ENCODE assay signal across 15 cellular contexts in genomic region chr3:69058947-69059224, GRCh38. TPM values are rescaled to one million over a fixed set of nuclear protein-coding genes. Genes with fewer than 3 reads are reported as not detected.
DNase-seq lines count a peak whose midpoint lies in the region; ATAC-seq, FAIRE-seq and TF ChIP-seq lines count a peak whose summit lies in the region.
"Had no signal": no experiment of that assay in that cellular context is flagged by ENCODE, and none has a peak within 500 bp of the region (broad histone marks: within the 10 kb centered on the region; RNA-seq: fewer than 3 reads in every experiment).

No MANE protein-coding gene starts in this region.

- H3K36me3 Mint-ChIP-seq in activated T-cell treated with anti-CD3 and anti-CD28 coated beads, Interleukin-2, amount 50 U/mL, for 72 hours (ENCODE audit: insufficient read depth in 2 of 2) = peaks cover 17 to 42% of the 10 kb centered on the region in 2 donors
- peaks cover 56% of the 10 kb centered on the region for H3K36me3 Mint-ChIP-seq in GM23338 (ENCODE audit: low read depth)

- no peak for TF ChIP-seq CTCF in Loucy (conservative IDR thresholded peaks at IDR 0.05; ENCODE audit: low read length)
- TF ChIP-seq CTCF in GM12878 (IDR thresholded peaks at IDR 0.05 in 2 of 3, conservative IDR thresholded peaks at IDR 0.05 in 1 of 3; ENCODE audit: control insufficient read depth in 2 of 3, extremely low read depth in 1 of 3, insufficient read depth in 1 of 3, low read depth in 3 of 3, low read length in 3 of 3) = no peak
- TF ChIP-seq CTCF in ovary (IDR thresholded peaks at IDR 0.05) = no peak
- TF ChIP-seq CTCF in GM23338 (conservative IDR thresholded peaks at IDR 0.05; ENCODE audit: low read depth in 2 of 2) = no peak

- H2AFZ ChIP-seq in Loucy (ENCODE audit: low read length) (no peak overlapping the region), GM12878 (ENCODE audit: control insufficient read depth, low read depth, low read length) (no peak overlapping the region), GM23338 (no peak overlapping the region)
- H2AFZ ChIP-seq: PC-9 had no signal

- H3K4me2 ChIP-seq in Loucy (ENCODE audit: low read depth, low read length, poor library complexity, severe bottlenecking) (peak overlapping the region; percentile 48), GM12878 (ENCODE audit: control insufficient read depth, insufficient read depth) (peak overlapping the region; percentile 66; the same call in 1 of the 2 replicates), GM23338 (no peak overlapping the region)
- H3K4me2 ChIP-seq: PC-9 had no signal

- TF ChIP-seq POLR2A in GM12878 (IDR thresholded peaks at IDR 0.05; ENCODE audit: low read depth, low read length) (no peak), ovary (IDR thresholded peaks at IDR 0.05) (no peak)

- H3K36me3 ChIP-seq in Loucy (ENCODE audit: insufficient read depth, low read length) (peaks cover 62% of the 10 kb centered on the region), GM12878 (ENCODE audit: control insufficient read depth in 2 of 2, insufficient read depth in 2 of 2, low read length in 1 of 2) (peaks cover 1 to 18% of the 10 kb centered on the region in 2 experiments; a peak in 2 of 4 replicates), ovary (no peaks in the 10 kb centered on the region), GM23338 (ENCODE audit: insufficient read depth) (peaks cover 43% of the 10 kb centered on the region)

- H3K9me3 ChIP-seq in Loucy (ENCODE audit: insufficient read depth, low read depth, low read length) (no peaks in the 10 kb centered on the region), GM12878 (replicated peaks; ENCODE audit: control insufficient read depth, insufficient read depth, low read length) (no peaks in the 10 kb centered on the region; the same call in 2 of the 3 replicates), ovary (no peaks in the 10 kb centered on the region)
- H3K9me3 ChIP-seq: tibial nerve had no signal

- H3K9me3 Mint-ChIP-seq in activated T-cell treated with anti-CD3 and anti-CD28 coated beads, Interleukin-2, amount 50 U/mL, for 72 hours = no peaks in the 10 kb centered on the region
- H3K9me3 Mint-ChIP-seq in stimulated activated naive CD8-positive, alpha-beta T cell treated with anti-CD3 and anti-CD28 coated beads, Interleukin-15, amount 100 ng/mL, for 72 hours = no peaks in the 10 kb centered on the region
- no peaks in the 10 kb centered on the region for H3K9me3 Mint-ChIP-seq in GM23338

- H3K4me1 ChIP-seq in Loucy (ENCODE audit: insufficient read depth, low read length, poor library complexity, severe bottlenecking) (peaks cover 21% of the 10 kb centered on the region), GM12878 (ENCODE audit: control insufficient read depth, insufficient read depth, low read length) (peaks cover 10% of the 10 kb centered on the region), ovary (ENCODE audit: insufficient read depth) (no peaks in the 10 kb centered on the region), GM23338 (ENCODE audit: insufficient read depth) (no peaks in the 10 kb centered on the region)

- H3K4me3 ChIP-seq in Loucy (ENCODE audit: low read length, poor library complexity, severe bottlenecking) (no peak overlapping the region), GM12878 (peak overlapping the region; percentile 31; the same call in 1 of the 2 replicates), ovary (no peak overlapping the region), GM23338 (no peak overlapping the region)
- H3K4me3 ChIP-seq: PC-9, tibial nerve had no signal

- H3K27me3 ChIP-seq in Loucy (ENCODE audit: insufficient read depth, low read length, poor library complexity, severe bottlenecking) = no peaks in the 10 kb centered on the region
- no peaks in the 10 kb centered on the region for H3K27me3 ChIP-seq in GM12878 (replicated peaks in 1 of 2; ENCODE audit: control insufficient read depth in 2 of 2, insufficient read depth in 2 of 2, low read length in 1 of 2)
- H3K27me3 ChIP-seq in ovary = no peaks in the 10 kb centered on the region
- no peaks in the 10 kb centered on the region for H3K27me3 ChIP-seq in GM23338 (ENCODE audit: insufficient read depth)
- H3K27me3 ChIP-seq: brain microvascular endothelial cell, tibial nerve had no signal

- BruUV-seq in GM12878 (replicated peaks; lab: Mats Ljungman, UMichigan) = no TSS peak

- no peaks in the 10 kb centered on the region for H3K27me3 Mint-ChIP-seq in activated T-cell treated with anti-CD3 and anti-CD28 coated beads, Interleukin-2, amount 50 U/mL, for 72 hours (ENCODE audit: low read depth)
- H3K27me3 Mint-ChIP-seq in stimulated activated naive CD8-positive, alpha-beta T cell treated with anti-CD3 and anti-CD28 coated beads, Interleukin-15, amount 100 ng/mL, for 72 hours = no peaks in the 10 kb centered on the region
- H3K27me3 Mint-ChIP-seq in GM23338 (ENCODE audit: insufficient read depth, low read depth, poor library complexity) = no peaks in the 10 kb centered on the region

- no peak for FAIRE-seq in GM12878 (lab: Jason Lieb, UNC)

- H3K4me3 Mint-ChIP-seq in activated T-cell treated with anti-CD3 and anti-CD28 coated beads, Interleukin-2, amount 50 U/mL, for 72 hours = peak overlapping the region; percentile 10 to 61
- no peak overlapping the region for H3K4me3 Mint-ChIP-seq in stimulated activated naive CD8-positive, alpha-beta T cell treated with anti-CD3 and anti-CD28 coated beads, Interleukin-15, amount 100 ng/mL, for 72 hours
- H3K4me3 Mint-ChIP-seq in GM23338 = no peak overlapping the region

- no peak for TF ChIP-seq RAD21 in GM12878 (IDR thresholded peaks at IDR 0.05; ENCODE audit: insufficient read depth, low read depth, low read length)

- H3K27ac ChIP-seq in GM12878 (ENCODE audit: control insufficient read depth, insufficient read depth) = peak overlapping the region; percentile 82
- H3K27ac ChIP-seq in ovary = no peak overlapping the region
- no peak overlapping the region for H3K27ac ChIP-seq in GM23338 (ENCODE audit: low read depth)
- H3K27ac ChIP-seq: brain microvascular endothelial cell, PC-9 had no signal

- peak in 1 of 2 donors; percentile 30 for ATAC-seq in activated T-cell treated with anti-CD3 and anti-CD28 coated beads, Interleukin-2, amount 50 U/mL, for 72 hours (replicated peaks in 1 of 2)
- ATAC-seq in GM12878 = peak; percentile 12; the same call in 2 of the 3 replicates
- ATAC-seq in stimulated activated naive CD8-positive, alpha-beta T cell treated with anti-CD3 and anti-CD28 coated beads, Interleukin-15, amount 100 ng/mL, for 72 hours = no peak
- ATAC-seq in GM23338 = no peak
- ATAC-seq: left colon, SK-N-SH treated with all-trans-retinoic acid at 6 μM for 48 hours had no signal

- CTCF ChIA-PET in GM12878 (lab: Yijun Ruan, JAX) = interaction anchor here (1.0 to 2.2 kb wide), 4 partner anchors 17 to 33 kb away, joined by 3 to 4 read pairs (median 4); no protein-coding TSS in a partner anchor

- DNase-seq in activated T-cell treated with anti-CD3 and anti-CD28 coated beads, Interleukin-2, amount 50 U/mL, for 72 hours = no peak
- no peak for DNase-seq in activated T-cell treated with anti-CD3 and anti-CD28 coated beads, Interleukin-2, amount 50 U/mL, for 48 hours
- DNase-seq in GM12878 (ENCODE audit: low read depth, low spot score) = no peak
- DNase-seq in stimulated activated naive CD8-positive, alpha-beta T cell treated with anti-CD3 and anti-CD28 coated beads, Interleukin-15, amount 100 ng/mL, for 72 hours = no peak
- no peak for DNase-seq in AG08396 (ENCODE audit: low spot score)
- no peak for DNase-seq in ovary
- no peak for DNase-seq in GM23338 (ENCODE audit: low spot score)
- DNase-seq: activated CD4-positive, CD25-positive, alpha-beta regulatory T cell; brain microvascular endothelial cell; left colon; NCI-H1694 treated with DMSO at 0.1 percent for 48 hours; PC-9 had no signal

- no peaks in the 10 kb centered on the region for H3F3A ChIP-seq in Loucy (ENCODE audit: low read depth)
- H3F3A ChIP-seq in GM23338 (replicated peaks; ENCODE audit: low read depth) = no peaks in the 10 kb centered on the region

- H3K79me2 ChIP-seq in Loucy (ENCODE audit: insufficient read depth, low read length) (no peaks in the 10 kb centered on the region), GM12878 (ENCODE audit: control insufficient read depth, insufficient read depth, low read length) (no peaks in the 10 kb centered on the region; the same call in 1 of the 2 replicates), GM23338 (replicated peaks; ENCODE audit: insufficient read depth) (no peaks in the 10 kb centered on the region)

- intact Hi-C loops in GM12878 (cut with micrococcal nuclease; ENCODE audit: unreplicated experiment) = no loop called here
- intact Hi-C loops in ovary (cut with DNase I) = no loop called here

- TF ChIP-seq EP300 in GM12878 (IDR thresholded peaks at IDR 0.05; ENCODE audit: borderline replicate concordance in 1 of 2, control insufficient read depth in 1 of 2, low read depth in 2 of 2, low read length in 2 of 2) = no peak
- TF ChIP-seq EP300 in ovary (IDR thresholded peaks at IDR 0.05) = no peak

- in situ Hi-C loops in GM12878 (cut with MboI) = no loop called here

- H3K4me1 Mint-ChIP-seq in activated T-cell treated with anti-CD3 and anti-CD28 coated beads, Interleukin-2, amount 50 U/mL, for 72 hours (ENCODE audit: low read depth) = peaks cover 33% of the 10 kb centered on the region
- H3K4me1 Mint-ChIP-seq in stimulated activated naive CD8-positive, alpha-beta T cell treated with anti-CD3 and anti-CD28 coated beads, Interleukin-15, amount 100 ng/mL, for 72 hours = peaks cover 25% of the 10 kb centered on the region
- no peaks in the 10 kb centered on the region for H3K4me1 Mint-ChIP-seq in GM23338

- H4K20me1 ChIP-seq in Loucy (ENCODE audit: insufficient read depth, low read length, poor library complexity, severe bottlenecking) (no peaks in the 10 kb centered on the region), GM12878 (ENCODE audit: control insufficient read depth, insufficient read depth) (no peaks in the 10 kb centered on the region), GM23338 (replicated peaks; ENCODE audit: insufficient read depth) (no peaks in the 10 kb centered on the region)

- POLR2A ChIA-PET in GM12878 (lab: Charles Lee) = interaction anchor here (0.7 to 2.1 kb wide), 5 partner anchors 16 to 28 kb away, joined by 3 to 7 read pairs (median 5); partner anchors contain the start of gene ARL6IP5

- H3K9me2 ChIP-seq in Loucy (replicated peaks; ENCODE audit: low read depth, low read length) = no peaks in the 10 kb centered on the region
- no peaks in the 10 kb centered on the region for H3K9me2 ChIP-seq in GM23338 (ENCODE audit: insufficient read depth)

- 21% methylated on average over 2 of the region's 2 CpGs for WGBS in GM12878 (ENCODE audit: insufficient coverage, insufficient replicate concordance, low lambda C conversion rate, missing lambda C conversion rate)
- WGBS in ovary, 3 donors = 94 to 96% (median 95%) methylated on average over 2 of the region's 2 CpGs

- RAD21 ChIA-PET in GM12878 (lab: Charles Lee; ENCODE audit: unreplicated experiment) = interaction anchor here (1.9 kb wide), 1 partner anchor 26 kb away, joined by 5 read pairs; the partner anchor contains the start of gene ARL6IP5

- SMC1A ChIA-PET in GM12878 (lab: Charles Lee; ENCODE audit: uncharacterized antibody, unreplicated experiment) = interaction anchor here (0.7 to 4.0 kb wide), 10 partner anchors 9 to 144 kb away, joined by 3 to 27 read pairs (median 4); partner anchors contain the start of gene UBA3

- H3K9ac ChIP-seq in Loucy (ENCODE audit: low read depth, low read length, poor library complexity, severe bottlenecking) (peak overlapping the region; percentile 46), GM12878 (ENCODE audit: control insufficient read depth, insufficient read depth, low read length) (no peak overlapping the region)

- peak overlapping the region; percentile 89 for H3K27ac Mint-ChIP-seq in activated T-cell treated with anti-CD3 and anti-CD28 coated beads, Interleukin-2, amount 50 U/mL, for 72 hours
- peak overlapping the region; percentile 88 for H3K27ac Mint-ChIP-seq in stimulated activated naive CD8-positive, alpha-beta T cell treated with anti-CD3 and anti-CD28 coated beads, Interleukin-15, amount 100 ng/mL, for 72 hours
- H3K27ac Mint-ChIP-seq in GM23338 = no peak overlapping the region

RNA-seq across cellular contexts. Expression of gene TMF1, which starts 6.8 kb away (rescaled TPM):
- 10 to 100 TPM; 32.2 to 41.9 TPM for total RNA-seq in activated T-cell treated with anti-CD3 and anti-CD28 coated beads, Interleukin-2, amount 50 U/mL, for 72 hours
- 88.0 and 127 TPM in 2 replicates for total RNA-seq in GM12878 (2013; cell fraction: nucleolus; rRNA removed)
- total RNA-seq in GM12878 (2014; rRNA removed) (15.8 and 16.5 TPM in 2 replicates), GM12878 (2014; rRNA removed; fragmentation: Illumina TruSeq; extraction: Trizol) (22.9 and 23.2 TPM in 2 replicates), GM12878 (2021) (18.5 and 19.0 TPM in 2 replicates), ovary (10 to 100 TPM; 24.1 to 36.4 (median 28.7) TPM)
- 8.5 TPM for polyA plus RNA-seq in GM12878 (2011; ENCODE audit: low read depth)
- polyA plus RNA-seq in GM12878 (2011; rRNA removed) (17.1 and 33.3 TPM in 2 replicates), GM12878 (2014; fragmentation: Illumina TruSeq; extraction: Trizol) (18.1 and 20.5 TPM in 2 replicates), GM12878 (2014; fragmentation: Nextera tagmentation; extraction: Ambion mirVana) (1 to 10 TPM; 7.1 to 7.9 TPM), GM12878 (2014; rRNA removed) (13.3 and 23.8 TPM in 2 replicates), GM12878 (2016; fragmentation: Nextera tagmentation; extraction: Ambion mirVana) (10 to 100 TPM; 23.4 to 24.5 TPM), ovary (10 to 100 TPM; 10.7 to 14.2 TPM), GM23338 (2016; fragmentation: Nextera tagmentation; extraction: Ambion mirVana) (21.3 TPM in 2 replicates)
- 6.1 and 6.8 TPM in 2 replicates for polyA plus RNA-seq in GM12878 (2011; cell fraction: cytosol; rRNA removed)
- polyA plus RNA-seq in GM12878 (2011; cell fraction: nucleus; rRNA removed) = 10.8 and 21.1 TPM in 2 replicates
- 18.8 and 25.0 TPM in 2 replicates for polyA plus RNA-seq in GM12878 (2012)
- 22.6 and 29.0 TPM in 2 replicates for polyA minus RNA-seq in GM12878 (2011; rRNA and poly(A)+ RNA removed)
- 8.6 and 10.2 TPM in 2 replicates for polyA minus RNA-seq in GM12878 (2011; cell fraction: cytosol; rRNA and poly(A)+ RNA removed)
- 16.4 and 18.5 TPM in 2 replicates for polyA minus RNA-seq in GM12878 (2011; cell fraction: nucleus; rRNA and poly(A)+ RNA removed)
- total RNA-seq in GM23338 (2014; rRNA removed; shearing (Covaris generic)) = 10.4 and 15.8 TPM in 2 replicates

RNA-seq across cellular contexts. Expression of gene UBA3, which starts 21.3 kb away (rescaled TPM):
- 10 to 100 TPM; 81.5 to 95.3 TPM for total RNA-seq in activated T-cell treated with anti-CD3 and anti-CD28 coated beads, Interleukin-2, amount 50 U/mL, for 72 hours
- 154 and 155 TPM in 2 replicates for total RNA-seq in GM12878 (2013; cell fraction: nucleolus; rRNA removed)
- total RNA-seq in GM12878 (2014; rRNA removed) (77.0 and 95.8 TPM in 2 replicates), GM12878 (2014; rRNA removed; fragmentation: Illumina TruSeq; extraction: Trizol) (83.8 and 92.5 TPM in 2 replicates), GM12878 (2021) (72.5 and 73.9 TPM in 2 replicates), ovary (10 to 100 TPM; 43.7 to 54.9 (median 49.5) TPM)
- 16.8 TPM for polyA plus RNA-seq in GM12878 (2011; ENCODE audit: low read depth)
- polyA plus RNA-seq in GM12878 (2011; rRNA removed) (116 and 190 TPM in 2 replicates), GM12878 (2014; fragmentation: Illumina TruSeq; extraction: Trizol) (103 and 139 TPM in 2 replicates), GM12878 (2014; fragmentation: Nextera tagmentation; extraction: Ambion mirVana) (100 to 1,000 TPM; 106 to 131 TPM), GM12878 (2014; rRNA removed) (64.8 and 72.9 TPM in 2 replicates), GM12878 (2016; fragmentation: Nextera tagmentation; extraction: Ambion mirVana) (100 to 1,000 TPM; 100 to 108 TPM), ovary (10 to 100 TPM; 34.7 to 42.9 TPM), GM23338 (2016; fragmentation: Nextera tagmentation; extraction: Ambion mirVana) (40.4 and 53.2 TPM in 2 replicates)
- 38.9 and 49.0 TPM in 2 replicates for polyA plus RNA-seq in GM12878 (2011; cell fraction: cytosol; rRNA removed)
- 102 and 104 TPM in 2 replicates for polyA plus RNA-seq in GM12878 (2011; cell fraction: nucleus; rRNA removed)
- 32.1 and 36.7 TPM in 2 replicates for polyA plus RNA-seq in GM12878 (2012)
- 38.1 and 50.0 TPM in 2 replicates for polyA minus RNA-seq in GM12878 (2011; rRNA and poly(A)+ RNA removed)
- polyA minus RNA-seq in GM12878 (2011; cell fraction: cytosol; rRNA and poly(A)+ RNA removed) = 21.7 and 27.0 TPM in 2 replicates
- polyA minus RNA-seq in GM12878 (2011; cell fraction: nucleus; rRNA and poly(A)+ RNA removed) = 40.0 and 61.1 TPM in 2 replicates
- 82.5 and 85.3 TPM in 2 replicates for total RNA-seq in GM23338 (2014; rRNA removed; shearing (Covaris generic))

RNA-seq across cellular contexts. Expression of gene ARL6IP5, which starts 25.9 kb away (rescaled TPM):
- total RNA-seq in activated T-cell treated with anti-CD3 and anti-CD28 coated beads, Interleukin-2, amount 50 U/mL, for 72 hours = 100 to 1,000 TPM in 1 of 2 donors, 10 to 100 TPM in 1; 93.1 to 106 TPM
- total RNA-seq in GM12878 (2013; cell fraction: nucleolus; rRNA removed) = 74.1 and 86.4 TPM in 2 replicates
- total RNA-seq in GM12878 (2014; rRNA removed) (95.9 and 109 TPM in 2 replicates), GM12878 (2014; rRNA removed; fragmentation: Illumina TruSeq; extraction: Trizol) (77.9 and 78.2 TPM in 2 replicates), GM12878 (2021) (95.7 and 98.3 TPM in 2 replicates), ovary (100 to 1,000 TPM in 1 of 7 donors, 10 to 100 TPM in 6; 59.0 to 114 (median 77.4) TPM)
- 42.4 TPM for polyA plus RNA-seq in GM12878 (2011; ENCODE audit: low read depth)
- polyA plus RNA-seq in GM12878 (2011; rRNA removed) (244 and 334 TPM in 2 replicates), GM12878 (2014; fragmentation: Illumina TruSeq; extraction: Trizol) (139 and 158 TPM in 2 replicates), GM12878 (2014; fragmentation: Nextera tagmentation; extraction: Ambion mirVana) (100 to 1,000 TPM; 269 to 310 TPM), GM12878 (2014; rRNA removed) (84.1 and 95.2 TPM in 2 replicates), GM12878 (2016; fragmentation: Nextera tagmentation; extraction: Ambion mirVana) (100 to 1,000 TPM; 156 to 162 TPM), ovary (100 to 1,000 TPM in 1 of 2 donors, 10 to 100 TPM in 1; 80.7 to 197 TPM), GM23338 (2016; fragmentation: Nextera tagmentation; extraction: Ambion mirVana) (36.5 and 39.8 TPM in 2 replicates)
- polyA plus RNA-seq in GM12878 (2011; cell fraction: cytosol; rRNA removed) = 123 and 129 TPM in 2 replicates
- polyA plus RNA-seq in GM12878 (2011; cell fraction: nucleus; rRNA removed) = 51.0 and 59.5 TPM in 2 replicates
- 62.8 and 88.5 TPM in 2 replicates for polyA plus RNA-seq in GM12878 (2012)
- 134 and 166 TPM in 2 replicates for polyA minus RNA-seq in GM12878 (2011; rRNA and poly(A)+ RNA removed)
- polyA minus RNA-seq in GM12878 (2011; cell fraction: cytosol; rRNA and poly(A)+ RNA removed) = 41.7 and 42.1 TPM in 2 replicates
- 21.5 and 32.9 TPM in 2 replicates for polyA minus RNA-seq in GM12878 (2011; cell fraction: nucleus; rRNA and poly(A)+ RNA removed)
- 28.8 and 35.5 TPM in 2 replicates for total RNA-seq in GM23338 (2014; rRNA removed; shearing (Covaris generic))

RNA-seq across cellular contexts. Expression of gene EOGT, which starts 45.4 kb away (rescaled TPM):
- 10 to 100 TPM; 16.8 to 23.7 TPM for total RNA-seq in activated T-cell treated with anti-CD3 and anti-CD28 coated beads, Interleukin-2, amount 50 U/mL, for 72 hours
- 13.7 and 14.2 TPM in 2 replicates for total RNA-seq in GM12878 (2013; cell fraction: nucleolus; rRNA removed)
- total RNA-seq in GM12878 (2014; rRNA removed) (9.1 and 10.6 TPM in 2 replicates), GM12878 (2014; rRNA removed; fragmentation: Illumina TruSeq; extraction: Trizol) (15.5 and 16.5 TPM in 2 replicates), GM12878 (2021) (9.0 and 10.1 TPM in 2 replicates), ovary (10 to 100 TPM; 12.1 to 40.7 (median 20.9) TPM)
- polyA plus RNA-seq in GM12878 (2011; ENCODE audit: low read depth) = 2.9 TPM
- polyA plus RNA-seq in GM12878 (2011; rRNA removed) (10.0 and 14.4 TPM in 2 replicates), GM12878 (2014; fragmentation: Illumina TruSeq; extraction: Trizol) (11.8 and 17.3 TPM in 2 replicates), GM12878 (2014; fragmentation: Nextera tagmentation; extraction: Ambion mirVana) (1 to 10 TPM; 3.5 to 4.3 TPM), GM12878 (2014; rRNA removed) (7.6 and 10.2 TPM in 2 replicates), GM12878 (2016; fragmentation: Nextera tagmentation; extraction: Ambion mirVana) (1 to 10 TPM; 6.3 to 6.7 TPM), ovary (10 to 100 TPM; 13.1 to 22.7 TPM), GM23338 (2016; fragmentation: Nextera tagmentation; extraction: Ambion mirVana) (11.9 and 12.5 TPM in 2 replicates)
- 6.2 and 6.3 TPM in 2 replicates for polyA plus RNA-seq in GM12878 (2011; cell fraction: cytosol; rRNA removed)
- 10.5 and 14.5 TPM in 2 replicates for polyA plus RNA-seq in GM12878 (2011; cell fraction: nucleus; rRNA removed)
- 2.8 and 2.9 TPM in 2 replicates for polyA plus RNA-seq in GM12878 (2012)
- polyA minus RNA-seq in GM12878 (2011; rRNA and poly(A)+ RNA removed) = 14.4 and 15.1 TPM in 2 replicates
- polyA minus RNA-seq in GM12878 (2011; cell fraction: cytosol; rRNA and poly(A)+ RNA removed) = 4.7 and 5.2 TPM in 2 replicates
- 11.1 and 20.9 TPM in 2 replicates for polyA minus RNA-seq in GM12878 (2011; cell fraction: nucleus; rRNA and poly(A)+ RNA removed)
- 26.8 and 27.2 TPM in 2 replicates for total RNA-seq in GM23338 (2014; rRNA removed; shearing (Covaris generic))

Comparison
In these comparisons a context has a peak if more than half of its experiments do, and no peak if none do; other contexts are left out.
1. H3K4me3 Mint-ChIP-seq: peak in activated T-cell treated with anti-CD3 and anti-CD28 coated beads, Interleukin-2, amount 50 U/mL, for 72 hours (2 of 2); none in stimulated activated naive CD8-positive, alpha-beta T cell treated with anti-CD3 and anti-CD28 coated beads, Interleukin-15, amount 100 ng/mL, for 72 hours (0 of 2) and GM23338 (single experiment).